ENCODE assay signal across 15 cellular contexts in the genomic region with DNA sequence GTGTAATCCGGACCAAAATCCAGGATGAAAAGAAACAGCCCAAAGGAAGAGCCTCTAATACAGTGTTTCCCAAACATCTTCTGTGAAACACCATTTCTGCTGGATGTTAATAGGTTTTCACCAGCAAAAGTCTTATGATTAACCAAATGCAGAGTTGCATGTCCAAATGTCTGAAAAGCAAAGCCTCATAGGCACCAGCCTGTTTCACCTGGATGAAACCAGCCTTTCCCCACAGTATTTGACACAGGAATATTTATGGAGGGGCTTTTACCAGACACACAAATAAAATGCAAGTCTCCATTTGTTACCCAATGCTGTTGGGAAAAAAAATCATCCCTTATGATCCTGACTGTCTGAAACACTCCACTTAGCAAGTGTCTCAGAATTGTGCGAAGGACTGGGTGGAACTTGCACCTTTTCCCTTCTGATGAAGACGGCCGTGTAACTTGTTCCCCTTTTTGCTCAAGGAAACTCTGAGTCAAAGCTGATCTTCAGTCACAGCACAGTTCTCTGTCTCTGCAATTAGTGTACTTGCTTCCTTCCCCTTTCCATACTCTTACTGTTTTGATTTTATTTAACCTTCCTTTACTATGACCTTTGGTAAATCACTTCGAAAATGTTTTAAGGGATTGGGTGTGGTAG.
DNase-seq lines count a peak whose midpoint lies in the region; ATAC-seq, FAIRE-seq and TF ChIP-seq lines count a peak whose summit lies in the region.
"Had no signal": no experiment of that assay in that cellular context is flagged by ENCODE, and none has a peak within 500 bp of the region (broad histone marks: within the 10 kb centered on the region; RNA-seq: fewer than 3 reads in every experiment).

No MANE protein-coding gene starts in this region.

- H3K9ac ChIP-seq in HepG2 (ENCODE audit: insufficient read depth, low read depth, low read length) (no peak overlapping the region), mesenchymal stem cell (ENCODE audit: low read length) (no peak overlapping the region)

- TF ChIP-seq RAD21 in HepG2 (CRISPR knock-in tag; IDR thresholded peaks at IDR 0.05), result no peak

- H3K27ac ChIP-seq in right lobe of liver (no peak overlapping the region), HepG2 (ENCODE audit: extremely low read length, insufficient read depth, low read length) (no peak overlapping the region), upper lobe of right lung (no peak overlapping the region), mesenchymal stem cell (ENCODE audit: low read length, poor library complexity, severe bottlenecking) (no peak overlapping the region), gastrocnemius medialis (no peak overlapping the region)
- H3K27ac ChIP-seq: thoracic aorta had no signal

- H3K4ac ChIP-seq in mesenchymal stem cell (ENCODE audit: low read depth in 1 of 2, low read length in 2 of 2), result no peak overlapping the region

- H3K4me1 ChIP-seq in right lobe of liver (no peaks in the 10 kb centered on the region), HepG2 (ENCODE audit: insufficient read depth, low read length) (no peaks in the 10 kb centered on the region), upper lobe of right lung (no peaks in the 10 kb centered on the region), mesenchymal stem cell (ENCODE audit: control insufficient read depth, insufficient read depth, low read depth, low read length) (no peaks in the 10 kb centered on the region), gastrocnemius medialis (no peaks in the 10 kb centered on the region)
- H3K4me1 ChIP-seq: Caco-2 had no signal

- CTCF ChIA-PET in HepG2 (lab: Yijun Ruan, JAX; ENCODE audit: low intra/inter-chr PET ratio, low total read pairs), result no interaction called here

- no peak overlapping the region for H3K27ac Mint-ChIP-seq in osteocyte (ENCODE audit: unreplicated experiment)

- H2AK5ac ChIP-seq in mesenchymal stem cell (ENCODE audit: low read length, severe bottlenecking), result no peak overlapping the region

- no peaks in the 10 kb centered on the region for H3K36me3 ChIP-seq in right lobe of liver
- no peaks in the 10 kb centered on the region for H3K36me3 ChIP-seq in HepG2 (replicated peaks in 1 of 2; ENCODE audit: control insufficient read depth in 1 of 2, insufficient read depth in 2 of 2, low read length in 2 of 2)
- no peaks in the 10 kb centered on the region for H3K36me3 ChIP-seq in upper lobe of right lung
- no peaks in the 10 kb centered on the region for H3K36me3 ChIP-seq in mesenchymal stem cell (ENCODE audit: control insufficient read depth in 1 of 2, insufficient read depth in 2 of 2, low read depth in 1 of 2, low read length in 2 of 2)
- no peaks in the 10 kb centered on the region for H3K36me3 ChIP-seq in gastrocnemius medialis
- H3K36me3 ChIP-seq: thoracic aorta had no signal

- no peak for FAIRE-seq in HepG2 (lab: Jason Lieb, UNC)
- FAIRE-seq: bronchial epithelial cell had no signal

- H3K18ac ChIP-seq in mesenchymal stem cell (ENCODE audit: low read depth in 1 of 2, low read length in 2 of 2), result no peak overlapping the region

- peaks cover 29% of the 10 kb centered on the region for H3K9me3 Mint-ChIP-seq in osteocyte (ENCODE audit: unreplicated experiment)

- 38% methylated on average over 4 of the region's 5 CpGs for WGBS in right lobe of liver (ENCODE audit: insufficient coverage, low coverage, low lambda C conversion rate, missing lambda C conversion rate)
- WGBS in HepG2 (ENCODE audit: low lambda C conversion rate), result 70% methylated on average over 5 of the region's 5 CpGs
- 88% methylated on average over 5 of the region's 5 CpGs for WGBS in mesenchymal stem cell

- TF ChIP-seq POLR2A in right lobe of liver (IDR thresholded peaks at IDR 0.05) (no peak), HepG2 (IDR thresholded peaks at IDR 0.05; ENCODE audit: insufficient read depth in 1 of 2, low read depth in 2 of 2, low read length in 2 of 2) (no peak), gastrocnemius medialis (IDR thresholded peaks at IDR 0.05) (no peak)

- H3K27me3 ChIP-seq in right lobe of liver (no peaks in the 10 kb centered on the region), HepG2 (ENCODE audit: control insufficient read depth in 1 of 2, insufficient read depth in 2 of 2, low read length in 2 of 2) (no peaks in the 10 kb centered on the region), upper lobe of right lung (no peaks in the 10 kb centered on the region), mesenchymal stem cell (ENCODE audit: control insufficient read depth in 1 of 2, insufficient read depth in 1 of 2, low read length in 2 of 2) (peaks cover 0 to 4% of the 10 kb centered on the region in 2 experiments), gastrocnemius medialis (no peaks in the 10 kb centered on the region)

- H3K9me3 ChIP-seq in right lobe of liver (no peaks in the 10 kb centered on the region), HepG2 (ENCODE audit: low read length) (peaks cover 12% of the 10 kb centered on the region; the same call in 1 of the 2 replicates), upper lobe of right lung (no peaks in the 10 kb centered on the region), mesenchymal stem cell (ENCODE audit: control insufficient read depth, low read length) (peaks cover 27% of the 10 kb centered on the region), gastrocnemius medialis (peaks cover 0 to 7% (median 0%) of the 10 kb centered on the region in 3 donors)

- peaks cover 36% of the 10 kb centered on the region for H3K27me3 Mint-ChIP-seq in osteocyte (ENCODE audit: unreplicated experiment)

- no peak overlapping the region for H2BK120ac ChIP-seq in mesenchymal stem cell (ENCODE audit: low read depth, low read length)

- no peaks in the 10 kb centered on the region for H3K36me3 Mint-ChIP-seq in osteocyte (ENCODE audit: unreplicated experiment)

- H2BK12ac ChIP-seq in mesenchymal stem cell (ENCODE audit: low read length in 2 of 2), result no peak overlapping the region

- H3K23ac ChIP-seq in mesenchymal stem cell (ENCODE audit: low read length in 2 of 2), result no peak overlapping the region

- no peak overlapping the region for H2BK5ac ChIP-seq in mesenchymal stem cell (ENCODE audit: low read depth, low read length, poor library complexity, severe bottlenecking)

- ATAC-seq in right lobe of liver, result peak; percentile 51 to 75 (median 62)
- ATAC-seq in HepG2, result no peak
- peak; percentile 90 for ATAC-seq in upper lobe of right lung
- no peak for ATAC-seq in gastrocnemius medialis

- POLR2A ChIA-PET in HepG2 (lab: Yijun Ruan, JAX), result no interaction called here

- BruUV-seq in HepG2 (replicated peaks; lab: Mats Ljungman, UMichigan), result no TSS peak

- no peak for TF ChIP-seq EP300 in HepG2 (IDR thresholded peaks at IDR 0.05; ENCODE audit: low read depth in 2 of 2, low read length in 2 of 2)
- TF ChIP-seq EP300 in HepG2 (CRISPR knock-in tag; IDR thresholded peaks at IDR 0.05; ENCODE audit: borderline replicate concordance), result no peak

- H4K91ac ChIP-seq in mesenchymal stem cell (ENCODE audit: low read length), result no peak overlapping the region

- H3K14ac ChIP-seq in mesenchymal stem cell (ENCODE audit: low read length in 2 of 2), result no peak overlapping the region

- in situ Hi-C loops in HepG2 (cut with HindIII; ENCODE audit: extremely low pct_ligation_motif_present, low pct_unique_long_range_greater_than_20kb) (no loop called here), gastrocnemius medialis (cut with MboI; ENCODE audit: low sequenced_read_pairs in 4 of 4) (no loop called here)

- intact Hi-C loops in right lobe of liver (cut with DNase I) (no loop called here), HepG2 (cut with micrococcal nuclease; ENCODE audit: unreplicated experiment) (no loop called here), upper lobe of right lung (cut with DNase I) (no loop called here), gastrocnemius medialis (cut with DNase I; ENCODE audit: low total_unique reads) (no loop called here)

- no peak for TF ChIP-seq CTCF in right lobe of liver (IDR thresholded peaks at IDR 0.05)
- TF ChIP-seq CTCF in HepG2 (CRISPR knock-in tag; IDR thresholded peaks at IDR 0.05), result no peak
- no peak for TF ChIP-seq CTCF in upper lobe of right lung (IDR thresholded peaks at IDR 0.05)
- TF ChIP-seq CTCF in osteocyte (IDR thresholded peaks at IDR 0.05), result no peak
- TF ChIP-seq CTCF in gastrocnemius medialis (IDR thresholded peaks at IDR 0.05 in 4 of 5, conservative IDR thresholded peaks at IDR 0.05 in 1 of 5), result no peak

- no peak overlapping the region for H3K4me3 Mint-ChIP-seq in osteocyte (ENCODE audit: unreplicated experiment)

- H3K79me1 ChIP-seq in mesenchymal stem cell (replicated peaks; ENCODE audit: low read length, poor library complexity, severe bottlenecking), result no peaks in the 10 kb centered on the region

- H4K20me1 ChIP-seq in HepG2 (ENCODE audit: insufficient read depth, low read length), result no peaks in the 10 kb centered on the region; the same call in 1 of the 2 replicates

- H2BK15ac ChIP-seq in mesenchymal stem cell (ENCODE audit: low read depth, poor library complexity, severe bottlenecking), result no peak overlapping the region

- no peaks in the 10 kb centered on the region for H3K79me2 ChIP-seq in HepG2 (ENCODE audit: insufficient read depth, low read length)

- H2AFZ ChIP-seq in HepG2 (ENCODE audit: low read length), result no peak overlapping the region
- no peak overlapping the region for H2AFZ ChIP-seq in mesenchymal stem cell (ENCODE audit: low read depth, low read length)

- no peaks in the 10 kb centered on the region for H3K4me1 Mint-ChIP-seq in osteocyte (ENCODE audit: unreplicated experiment)

- no peak overlapping the region for H3K4me2 ChIP-seq in HepG2 (ENCODE audit: low read depth, low read length)
- no peak overlapping the region for H3K4me2 ChIP-seq in mesenchymal stem cell (ENCODE audit: low read length, poor library complexity, severe bottlenecking)

- no peak overlapping the region for H3K4me3 ChIP-seq in right lobe of liver
- no peak overlapping the region for H3K4me3 ChIP-seq in HepG2 (replicated peaks in 1 of 3; ENCODE audit: insufficient read depth in 1 of 3, low read depth in 2 of 3, low read length in 3 of 3)
- H3K4me3 ChIP-seq in upper lobe of right lung, result no peak overlapping the region
- H3K4me3 ChIP-seq in mesenchymal stem cell (ENCODE audit: insufficient read depth in 1 of 2, low read depth in 1 of 2, low read length in 2 of 2), result no peak overlapping the region
- H3K4me3 ChIP-seq in gastrocnemius medialis, result no peak overlapping the region
- H3K4me3 ChIP-seq: thoracic aorta had no signal

- no peak for DNase-seq in right lobe of liver
- no peak for DNase-seq in HepG2 (ENCODE audit: low spot score)
- DNase-seq in OCI-M1 (lab: John Stamatoyannopoulos, UW), result peak; percentile 23
- peak; percentile 17 for DNase-seq in inferior parietal cortex (ENCODE audit: extremely low spot score)
- no peak for DNase-seq in upper lobe of right lung
- no peak for DNase-seq in osteocyte (ENCODE audit: extremely low spot score, unreplicated experiment)
- no peak for DNase-seq in mesenchymal stem cell
- no peak for DNase-seq in gastrocnemius medialis
- DNase-seq: activated naive CD4-positive, alpha-beta T cell; Caco-2; left cardiac atrium; NCI-H1694; NCI-H526 had no signal

- H4K8ac ChIP-seq in mesenchymal stem cell (ENCODE audit: low read length), result no peak overlapping the region

TF ChIP-seq in HepG2, 621 proteins besides CTCF, POLR2A, EP300 and RAD21 (continues in another document):
- no peak for TF ChIP-seq ZNF713 (CRISPR knock-in tag; IDR thresholded peaks at IDR 0.05)

Comparison
In these comparisons a context has a peak if more than half of its experiments do, and no peak if none do; other contexts are left out.
1. ATAC-seq: peak in right lobe of liver (4 of 4) and upper lobe of right lung (single experiment); none in HepG2 (single experiment) and gastrocnemius medialis (0 of 2).
2. DNase-seq: peak in OCI-M1 (single experiment) and inferior parietal cortex (single experiment); none in right lobe of liver (0 of 3), HepG2 (single experiment), upper lobe of right lung (single experiment), osteocyte (single experiment), mesenchymal stem cell (single experiment) and gastrocnemius medialis (0 of 2).